8 cellular contexts compared by ENCODE assay signal in genomic region chr10:112915590-112916572, GRCh38. TPM values are rescaled to one million over a fixed set of nuclear protein-coding genes. Genes with fewer than 3 reads are reported as not detected.
DNase-seq lines count a peak whose midpoint lies in the region; ATAC-seq, FAIRE-seq and TF ChIP-seq lines count a peak whose summit lies in the region.

No MANE protein-coding gene starts in this region.

- no peak for TF ChIP-seq CTCF in fibroblast of villous mesenchyme (IDR thresholded peaks at IDR 0.05; ENCODE audit: insufficient read depth, low read depth, low read length)

- H2AFZ ChIP-seq in trophoblast cell (ENCODE audit: insufficient read depth, low read length, poor library complexity), result no peak overlapping the region

- no peaks in the 10 kb centered on the region for H3K9me3 ChIP-seq in trophoblast cell (ENCODE audit: insufficient read depth, low read depth, low read length)

- DNase-seq in NCI-H460 (ENCODE audit: extremely low read depth, low read depth), result peak; percentile 22
- peak; percentile 41 for DNase-seq in fibroblast of villous mesenchyme (ENCODE audit: low read depth)
- DNase-seq in trophoblast cell, result peak in 1 of 2 donors; percentile 31
- no peak for DNase-seq in NAMALWA (ENCODE audit: low spot score)
- no peak for DNase-seq in GM19239 (ENCODE audit: insufficient read length, low spot score)
- DNase-seq in GM19238 (ENCODE audit: insufficient read length, low spot score), result no peak
- DNase-seq in activated T-cell treated with anti-CD3 and anti-CD28 coated beads, Interleukin-2, amount 50 U/mL, for 48 hours, result no peak

- no peak overlapping the region for H3K27ac ChIP-seq in trophoblast cell (ENCODE audit: low read depth, low read length)

- H4K91ac ChIP-seq in trophoblast cell (ENCODE audit: low read depth, low read length), result no peak overlapping the region

- H3K4me1 ChIP-seq in trophoblast cell (ENCODE audit: control insufficient read depth in 1 of 2, insufficient read depth in 2 of 2, low read length in 2 of 2), result peaks cover 0 to 10% of the 10 kb centered on the region in 2 experiments

- no peak overlapping the region for H3K4ac ChIP-seq in trophoblast cell (ENCODE audit: low read depth, low read length)

- FAIRE-seq in GM19239 (lab: Jason Lieb, UNC), result no peak

- peak overlapping the region; percentile 8 for H3K4me2 ChIP-seq in trophoblast cell (ENCODE audit: low read length)

- H2BK120ac ChIP-seq in trophoblast cell (ENCODE audit: insufficient read depth, low read length, poor library complexity), result no peak overlapping the region

- H4K12ac ChIP-seq in trophoblast cell (ENCODE audit: low read depth, low read length), result no peak overlapping the region

- no peak overlapping the region for H3K14ac ChIP-seq in trophoblast cell (ENCODE audit: low read length)

- H3K27me3 ChIP-seq in trophoblast cell (ENCODE audit: insufficient read depth, low read length), result no peaks in the 10 kb centered on the region

- H3K23ac ChIP-seq in trophoblast cell (ENCODE audit: low read length), result no peak overlapping the region

- H3K9ac ChIP-seq in trophoblast cell (ENCODE audit: low read length), result no peak overlapping the region

- WGBS in trophoblast cell (ENCODE audit: extremely low coverage, insufficient coverage, insufficient read length), result no CpG with 5 or more reads among the region's 11 CpGs

- no peaks in the 10 kb centered on the region for H3K79me2 ChIP-seq in trophoblast cell (ENCODE audit: control insufficient read depth, insufficient read depth, low read length, poor library complexity)

- peak; percentile 57 for ATAC-seq in GM18870 (IDR thresholded peaks at IDR 0.05; ENCODE audit: unreplicated experiment)

- no peaks in the 10 kb centered on the region for H3K79me1 ChIP-seq in trophoblast cell (ENCODE audit: low read length)

- H2BK12ac ChIP-seq in trophoblast cell (ENCODE audit: low read length), result no peak overlapping the region

- H4K8ac ChIP-seq in trophoblast cell (ENCODE audit: low read depth, low read length), result no peak overlapping the region

- H2AK5ac ChIP-seq in trophoblast cell (ENCODE audit: low read length), result no peak overlapping the region

- H3K4me3 ChIP-seq in fibroblast of villous mesenchyme (ENCODE audit: low read depth, low read length) (no peak overlapping the region), trophoblast cell (ENCODE audit: low read depth, low read length) (no peak overlapping the region)

- H3K36me3 ChIP-seq in trophoblast cell (ENCODE audit: control insufficient read depth in 1 of 2, insufficient read depth in 2 of 2, low read length in 2 of 2), result no peaks in the 10 kb centered on the region

- no peak overlapping the region for H2BK5ac ChIP-seq in trophoblast cell (ENCODE audit: low read depth, low read length, poor library complexity)

- no peak overlapping the region for H3K18ac ChIP-seq in trophoblast cell (ENCODE audit: low read length)

RNA-seq across cellular contexts. Expression of gene TCF7L2, which starts 34.2 kb away (rescaled TPM):
- total RNA-seq in NCI-H460 (2014; rRNA removed; shearing (Covaris generic)), result 9.7 and 11.1 TPM in 2 replicates
- polyA plus RNA-seq in NCI-H460 (2014; cell fraction: nucleus; rRNA removed), result 2.4 and 4.1 TPM in 2 replicates
- 7.1 and 12.5 TPM in 2 replicates for total RNA-seq in fibroblast of villous mesenchyme
- 83.7 and 89.6 TPM in 2 replicates for polyA plus RNA-seq in trophoblast cell (2013)

Comparison
In these comparisons a context has a peak if more than half of its experiments do, and no peak if none do; other contexts are left out.
1. DNase-seq: peak in NCI-H460 (single experiment) and fibroblast of villous mesenchyme (single experiment); none in NAMALWA (single experiment), GM19239 (single experiment), GM19238 (single experiment) and activated T-cell treated with anti-CD3 and anti-CD28 coated beads, Interleukin-2, amount 50 U/mL, for 48 hours (0 of 2).